In genomic region chr13:67062160-67062559, GRCh38 we compare ENCODE assay signal across 10 cellular contexts.
"Had no signal": no experiment of that assay in that cellular context is flagged by ENCODE, and none has a peak within 500 bp of the region (broad histone marks: within the 10 kb centered on the region; RNA-seq: fewer than 3 reads in every experiment).

No MANE protein-coding gene starts in this region.

- H3K4me3 ChIP-seq: transverse colon had no signal

- FAIRE-seq: kidney had no signal

- H3K9me3 ChIP-seq: transverse colon had no signal

- DNase-seq: activated CD4-positive, alpha-beta T cell treated with anti-CD3 and anti-CD28 coated beads, Interleukin-2, amount 50 U/mL, for 1 hour; activated CD8-positive, alpha-beta memory T cell treated with anti-CD3 and anti-CD28 coated beads for 24 hours; activated naive CD8-positive, alpha-beta T cell treated with anti-CD3 and anti-CD28 coated beads for 36 hours; aorta; cerebellar nuclear complex; effector memory CD8-positive, alpha-beta T cell; hypothalamus; kidney; nephron progenitor cell; transverse colon had no signal

- H3K27ac ChIP-seq: transverse colon had no signal

- H3K4me1 ChIP-seq: transverse colon had no signal

- H3K36me3 ChIP-seq: transverse colon had no signal

- H3K27me3 ChIP-seq: transverse colon had no signal
